ENCODE assay signal across 9 cellular contexts in the genomic region with DNA sequence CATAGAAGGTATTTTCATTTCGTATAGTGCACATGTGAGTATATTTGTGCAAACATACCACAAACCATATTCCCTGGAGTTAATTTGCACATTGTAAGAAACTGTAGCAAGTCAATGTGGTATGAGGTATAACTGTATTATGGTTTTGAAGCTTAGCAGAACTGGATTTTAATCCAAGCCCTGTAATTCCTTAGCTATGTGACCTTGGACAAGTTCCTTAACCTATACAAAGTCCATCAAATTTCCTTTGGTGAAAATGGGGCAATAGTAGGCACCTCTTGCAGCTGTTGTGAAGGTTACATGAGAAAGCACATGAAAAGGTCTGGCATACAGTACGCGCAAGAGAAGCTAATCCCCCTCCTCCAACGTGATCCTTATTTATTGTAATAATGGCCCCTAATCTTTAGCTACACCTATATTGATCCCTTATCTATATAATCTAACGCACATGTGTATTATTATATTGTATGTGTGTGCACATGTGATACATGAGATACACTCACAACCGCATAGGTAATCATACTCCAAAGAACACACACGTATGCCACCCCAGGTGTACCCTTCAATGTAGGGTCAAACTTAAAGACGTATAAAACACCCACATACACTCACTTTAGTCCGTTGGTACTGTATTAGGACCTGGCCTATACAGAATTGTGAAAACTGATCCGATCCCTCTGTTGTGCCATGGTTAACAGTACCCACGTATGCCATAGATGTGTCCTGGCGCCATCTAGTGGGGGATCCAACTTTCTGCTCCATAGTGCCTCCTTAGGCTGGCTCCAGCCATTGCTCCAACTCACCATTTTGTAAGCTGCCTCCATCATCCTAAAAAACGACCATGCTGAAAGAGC.
DNase-seq lines count a peak whose midpoint lies in the region; ATAC-seq and TF ChIP-seq lines count a peak whose summit lies in the region.
"Had no signal": no experiment of that assay in that cellular context is flagged by ENCODE, and none has a peak within 500 bp of the region (broad histone marks: within the 10 kb centered on the region; RNA-seq: fewer than 3 reads in every experiment).

No MANE protein-coding gene starts in this region.

- no peaks in the 10 kb centered on the region for H3K4me1 ChIP-seq in heart right ventricle

- H3K36me3 ChIP-seq in heart right ventricle: no peaks in the 10 kb centered on the region

- H3K27me3 Mint-ChIP-seq in activated naive CD8-positive, alpha-beta T cell treated with anti-CD3 and anti-CD28 coated beads for 36 hours: peaks cover 9% of the 10 kb centered on the region

- H3K27ac ChIP-seq in heart right ventricle: no peak overlapping the region

- no peak overlapping the region for H3K4me3 ChIP-seq in heart right ventricle

- TF ChIP-seq CTCF in heart right ventricle (IDR thresholded peaks at IDR 0.05): peak in 8 of 9 donors; percentile 71 to 99 (median 92)

- 56 to 59% methylated on average over 13 of the region's 13 CpGs for WGBS in heart right ventricle, 2 donors

- H3K9me3 Mint-ChIP-seq in activated naive CD8-positive, alpha-beta T cell treated with anti-CD3 and anti-CD28 coated beads for 36 hours: no peaks in the 10 kb centered on the region
- H3K9me3 Mint-ChIP-seq: stimulated activated naive CD8-positive, alpha-beta T cell treated with anti-CD3 and anti-CD28 coated beads, Interleukin-15, Interleukin-2, amounts not matched to agents 100 ng/mL and 50 ng/mL, for 24 hours had no signal

- H3K27ac Mint-ChIP-seq in activated naive CD8-positive, alpha-beta T cell treated with anti-CD3 and anti-CD28 coated beads for 36 hours: no peak overlapping the region
- H3K27ac Mint-ChIP-seq: stimulated activated naive CD8-positive, alpha-beta T cell treated with anti-CD3 and anti-CD28 coated beads, Interleukin-15, Interleukin-2, amounts not matched to agents 100 ng/mL and 50 ng/mL, for 24 hours had no signal

- H3K4me1 Mint-ChIP-seq in activated naive CD8-positive, alpha-beta T cell treated with anti-CD3 and anti-CD28 coated beads for 36 hours: no peaks in the 10 kb centered on the region

- ATAC-seq in GM18498 (IDR thresholded peaks at IDR 0.05; ENCODE audit: unreplicated experiment): peak; percentile 99
- peak; percentile 98 for ATAC-seq in HG02763 (IDR thresholded peaks at IDR 0.05; ENCODE audit: unreplicated experiment)
- ATAC-seq in SK-N-SH treated with all-trans-retinoic acid at 6 μM for 48 hours: peak; percentile 99
- peak; percentile 92 to 98 (median 96) for ATAC-seq in heart right ventricle

- H3K27me3 ChIP-seq in heart right ventricle: no peaks in the 10 kb centered on the region

- intact Hi-C loops in heart right ventricle (cut with DNase I): loop anchor here in 9 of 10 donors (2.0 to 10.0 kb wide), 11 partner anchors 298 to 1590 kb away; a partner anchor contains a TSS

- H3K4me3 Mint-ChIP-seq in activated naive CD8-positive, alpha-beta T cell treated with anti-CD3 and anti-CD28 coated beads for 36 hours: no peak overlapping the region
- H3K4me3 Mint-ChIP-seq: stimulated activated naive CD8-positive, alpha-beta T cell treated with anti-CD3 and anti-CD28 coated beads, Interleukin-15, Interleukin-2, amounts not matched to agents 100 ng/mL and 50 ng/mL, for 24 hours had no signal

- no peaks in the 10 kb centered on the region for H3K36me3 Mint-ChIP-seq in activated naive CD8-positive, alpha-beta T cell treated with anti-CD3 and anti-CD28 coated beads for 36 hours

- peak; percentile 80 for DNase-seq in NCI-H1105 (lab: John Stamatoyannopoulos, UW)
- peak; percentile 63 for DNase-seq in activated naive CD8-positive, alpha-beta T cell treated with anti-CD3 and anti-CD28 coated beads for 36 hours
- peak; percentile 66 to 87 for DNase-seq in heart right ventricle
- peak; percentile 51 for DNase-seq in putamen (ENCODE audit: low spot score)
- no peak for DNase-seq in mesenteric fat pad (ENCODE audit: low spot score)

- no peaks in the 10 kb centered on the region for H3K9me3 ChIP-seq in heart right ventricle

TF ChIP-seq in SK-N-SH treated with all-trans-retinoic acid at 6 μM for 48 hours, 23 proteins besides CTCF, POLR2A, EP300 and RAD21:
- no peak for TF ChIP-seq OSR1 (CRISPR knock-in tag; IDR thresholded peaks at IDR 0.05)
- TF ChIP-seq ISL1 (CRISPR knock-in tag; IDR thresholded peaks at IDR 0.05): no peak
- no peak for TF ChIP-seq ZNF565 (CRISPR knock-in tag; conservative IDR thresholded peaks at IDR 0.05; ENCODE audit: low read depth)
- TF ChIP-seq ZFP3 (CRISPR knock-in tag; IDR thresholded peaks at IDR 0.05): no peak
- TF ChIP-seq, protein P1, sequence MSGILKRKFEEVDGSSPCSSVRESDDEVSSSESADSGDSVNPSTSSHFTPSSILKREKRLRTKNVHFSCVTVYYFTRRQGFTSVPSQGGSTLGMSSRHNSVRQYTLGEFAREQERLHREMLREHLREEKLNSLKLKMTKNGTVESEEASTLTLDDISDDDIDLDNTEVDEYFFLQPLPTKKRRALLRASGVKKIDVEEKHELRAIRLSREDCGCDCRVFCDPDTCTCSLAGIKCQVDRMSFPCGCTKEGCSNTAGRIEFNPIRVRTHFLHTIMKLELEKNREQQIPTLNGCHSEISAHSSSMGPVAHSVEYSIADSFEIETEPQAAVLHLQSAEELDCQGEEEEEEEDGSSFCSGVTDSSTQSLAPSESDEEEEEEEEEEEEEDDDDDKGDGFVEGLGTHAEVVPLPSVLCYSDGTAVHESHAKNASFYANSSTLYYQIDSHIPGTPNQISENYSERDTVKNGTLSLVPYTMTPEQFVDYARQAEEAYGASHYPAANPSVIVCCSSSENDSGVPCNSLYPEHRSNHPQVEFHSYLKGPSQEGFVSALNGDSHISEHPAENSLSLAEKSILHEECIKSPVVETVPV (CRISPR knock-in tag; IDR thresholded peaks at IDR 0.05): no peak
- no peak for TF ChIP-seq ESRRG (CRISPR knock-in tag; IDR thresholded peaks at IDR 0.05)
TF ChIP-seq in SK-N-SH treated with all-trans-retinoic acid at 6 μM for 48 hours: peak in this region for 0.
